8 cellular contexts compared by ENCODE assay signal in the genomic region with DNA sequence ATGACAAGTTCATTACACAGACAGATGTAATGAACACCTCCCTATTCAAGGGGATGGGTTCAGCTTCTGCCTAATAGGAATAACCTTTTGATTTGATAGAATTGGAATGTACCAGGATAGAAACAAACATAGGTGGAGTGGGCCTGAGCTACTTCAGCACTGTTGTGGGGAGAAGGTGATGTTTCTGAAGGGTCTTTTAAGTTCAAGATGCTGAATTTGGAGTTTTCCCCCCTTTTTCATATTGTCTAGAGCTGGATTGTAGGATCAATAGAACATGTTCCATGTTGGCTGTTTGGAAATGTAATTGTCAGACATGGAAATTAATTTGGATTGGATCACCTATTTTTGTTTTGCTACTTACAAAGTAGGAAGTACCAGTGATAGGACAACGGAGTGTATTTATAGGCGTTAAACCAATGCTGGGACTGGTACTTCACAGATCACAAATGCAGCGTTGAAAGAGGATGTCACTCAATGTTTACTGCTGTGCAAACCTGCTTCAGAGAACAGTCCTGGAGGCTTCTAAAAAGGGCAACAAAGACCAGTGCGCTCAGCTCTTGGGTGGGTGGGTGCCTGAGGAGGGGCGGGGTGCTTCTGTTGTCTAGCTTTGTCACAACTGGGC. TPM values are rescaled to one million over a fixed set of nuclear protein-coding genes. Genes with fewer than 3 reads are reported as not detected.
DNase-seq lines count a peak whose midpoint lies in the region; ATAC-seq and TF ChIP-seq lines count a peak whose summit lies in the region.

No MANE protein-coding gene starts in this region.

- DNase-seq in AML-193 (lab: John Stamatoyannopoulos, UW) (peak; percentile 40 to 53), HFF-Myc (ENCODE audit: extremely low read depth, low read depth) (no peak), astrocyte of the spinal cord (ENCODE audit: low read depth, low spot score) (no peak), 8988T (no peak), glomerular visceral epithelial cell (ENCODE audit: extremely low spot score) (no peak)

- no peak for ATAC-seq in GM18861 (IDR thresholded peaks at IDR 0.05; ENCODE audit: unreplicated experiment)
- no peak for ATAC-seq in GM21528 (IDR thresholded peaks at IDR 0.05; ENCODE audit: low FRiP score, unreplicated experiment)

- peak overlapping the region; percentile 74 for H3K4me3 ChIP-seq in HFF-Myc (replicated peaks; ENCODE audit: low read depth, low read length)
- peak overlapping the region; percentile 64 for H3K4me3 ChIP-seq in astrocyte of the spinal cord (ENCODE audit: low read depth, low read length)
- peak overlapping the region; percentile 37 for H3K4me3 ChIP-seq in mononuclear cell (ENCODE audit: low read length)

- peaks cover 29% of the 10 kb centered on the region for H3K27me3 ChIP-seq in mononuclear cell (ENCODE audit: insufficient read depth, low read length)

- in situ Hi-C loops in astrocyte of the spinal cord (cut with HindIII; ENCODE audit: low sequenced_read_pairs), result no loop called here

- H3K4me1 ChIP-seq in mononuclear cell (ENCODE audit: insufficient read depth, low read length), result peaks cover 25% of the 10 kb centered on the region

- H3K9me3 ChIP-seq in mononuclear cell (ENCODE audit: low read depth, low read length), result no peaks in the 10 kb centered on the region

- TF ChIP-seq CTCF in HFF-Myc (IDR thresholded peaks at IDR 0.05; ENCODE audit: low read depth, low read length, missing control alignments), result no peak
- TF ChIP-seq CTCF in astrocyte of the spinal cord (IDR thresholded peaks at IDR 0.05; ENCODE audit: low read depth, low read length), result no peak

RNA-seq across cellular contexts. Expression of a gene that starts 2.0 kb away (rescaled TPM):
- total RNA-seq in mononuclear cell, result 1.7 TPM

Comparison
In these comparisons a context has a peak if more than half of its experiments do, and no peak if none do; other contexts are left out.
1. DNase-seq: peak in AML-193 (2 of 2); none in HFF-Myc (single experiment), astrocyte of the spinal cord (single experiment), 8988T (single experiment) and glomerular visceral epithelial cell (single experiment).
2. Peak in every context shown above with its lines, with median percentiles within 50 percentile points of each other: H3K4me3 ChIP-seq.